1 cellular context compared by ENCODE assay signal in genomic region chr19:4088065-4088679, GRCh38.
TF ChIP-seq lines count a peak whose summit lies in the region.

No MANE protein-coding gene starts in this region.

TF ChIP-seq in WTC11, 78 proteins besides CTCF, POLR2A, EP300 and RAD21 (continued from another document):
- TF ChIP-seq ERG (CRISPR knock-in tag; IDR thresholded peaks at IDR 0.05) (no peak), GRHL2 (CRISPR knock-in tag; IDR thresholded peaks at IDR 0.05; ENCODE audit: insufficient replicate concordance, severe bottlenecking) (no peak), NFATC4 (CRISPR knock-in tag; IDR thresholded peaks at IDR 0.05) (no peak), ZNF423 (CRISPR knock-in tag; IDR thresholded peaks at IDR 0.05) (no peak), SMAD4 (CRISPR knock-in tag; IDR thresholded peaks at IDR 0.05) (no peak), ZBTB21 (CRISPR knock-in tag; IDR thresholded peaks at IDR 0.05; ENCODE audit: borderline replicate concordance) (no peak), CBFB (CRISPR knock-in tag; IDR thresholded peaks at IDR 0.05; ENCODE audit: low read depth) (no peak), FOXJ3 (CRISPR knock-in tag; IDR thresholded peaks at IDR 0.05; ENCODE audit: borderline replicate concordance) (no peak), RELA (CRISPR knock-in tag; IDR thresholded peaks at IDR 0.05; ENCODE audit: borderline replicate concordance) (no peak), ZNF512 (CRISPR knock-in tag; IDR thresholded peaks at IDR 0.05; ENCODE audit: borderline replicate concordance) (no peak)
- TF ChIP-seq, protein P1, sequence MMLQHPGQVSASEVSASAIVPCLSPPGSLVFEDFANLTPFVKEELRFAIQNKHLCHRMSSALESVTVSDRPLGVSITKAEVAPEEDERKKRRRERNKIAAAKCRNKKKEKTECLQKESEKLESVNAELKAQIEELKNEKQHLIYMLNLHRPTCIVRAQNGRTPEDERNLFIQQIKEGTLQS (CRISPR knock-in tag; conservative IDR thresholded peaks at IDR 0.05), result no peak
- TF ChIP-seq, protein P2, sequence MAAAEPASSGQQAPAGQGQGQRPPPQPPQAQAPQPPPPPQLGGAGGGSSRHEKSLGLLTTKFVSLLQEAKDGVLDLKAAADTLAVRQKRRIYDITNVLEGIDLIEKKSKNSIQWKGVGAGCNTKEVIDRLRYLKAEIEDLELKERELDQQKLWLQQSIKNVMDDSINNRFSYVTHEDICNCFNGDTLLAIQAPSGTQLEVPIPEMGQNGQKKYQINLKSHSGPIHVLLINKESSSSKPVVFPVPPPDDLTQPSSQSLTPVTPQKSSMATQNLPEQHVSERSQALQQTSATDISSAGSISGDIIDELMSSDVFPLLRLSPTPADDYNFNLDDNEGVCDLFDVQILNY (CRISPR knock-in tag; IDR thresholded peaks at IDR 0.05), result no peak
